ENCODE assay signal across 10 cellular contexts in genomic region chr7:66150471-66150870, GRCh38. TPM values are rescaled to one million over a fixed set of nuclear protein-coding genes. Genes with fewer than 3 reads are reported as not detected.
DNase-seq lines count a peak whose midpoint lies in the region; ATAC-seq and TF ChIP-seq lines count a peak whose summit lies in the region.
"Had no signal": no experiment of that assay in that cellular context is flagged by ENCODE, and none has a peak within 500 bp of the region (broad histone marks: within the 10 kb centered on the region; RNA-seq: fewer than 3 reads in every experiment).

No MANE protein-coding gene starts in this region.

- H3K27ac Mint-ChIP-seq in MCF 10A (ENCODE audit: low read depth, unreplicated experiment), result peak overlapping the region; percentile 69

- H3K4me1 Mint-ChIP-seq in MCF 10A (ENCODE audit: insufficient read depth, unreplicated experiment), result peaks cover 13% of the 10 kb centered on the region

- H3K4me2 ChIP-seq in mammary epithelial cell (ENCODE audit: insufficient read depth, low read depth, low read length), result no peak overlapping the region

- TF ChIP-seq POLR2A in vagina (IDR thresholded peaks at IDR 0.05), result no peak

- intact Hi-C loops in MCF 10A (cut with micrococcal nuclease) (no loop called here), mammary epithelial cell (cut with micrococcal nuclease) (no loop called here), dorsolateral prefrontal cortex (cut with DNase I) (no loop called here), vagina (cut with DNase I) (no loop called here)

- BruUV-seq in MCF 10A (replicated peaks; lab: Mats Ljungman, UMichigan) (no TSS peak), mammary epithelial cell (replicated peaks; lab: Mats Ljungman, UMichigan) (no TSS peak)

- no peak overlapping the region for H3K4me3 ChIP-seq in mammary epithelial cell (replicated peaks in 1 of 3; ENCODE audit: insufficient read depth in 1 of 3, low read depth in 2 of 3, low read length in 3 of 3)
- H3K4me3 ChIP-seq in dorsolateral prefrontal cortex, result no peak overlapping the region
- no peak overlapping the region for H3K4me3 ChIP-seq in mucosa of stomach (ENCODE audit: low read length)
- H3K4me3 ChIP-seq in vagina, result peak overlapping the region in 1 of 2 donors; percentile 0

- POLR2A ChIA-PET in MCF 10A (lab: Yijun Ruan, JAX), result no interaction called here

- H2AFZ ChIP-seq in mammary epithelial cell (ENCODE audit: low read depth, low read length), result no peak overlapping the region

- in situ Hi-C loops in mammary epithelial cell (cut with MboI; ENCODE audit: low sequenced_read_pairs in 2 of 2), result no loop called here

- 49% methylated on average over 3 of the region's 3 CpGs for WGBS in mammary epithelial cell (ENCODE audit: low coverage, missing lambda C conversion rate)

- H4K20me1 ChIP-seq in mammary epithelial cell (ENCODE audit: insufficient read depth, low read length), result no peaks in the 10 kb centered on the region

- ATAC-seq in GM21619 (IDR thresholded peaks at IDR 0.05; ENCODE audit: unreplicated experiment) (no peak), HG03159 (IDR thresholded peaks at IDR 0.05; ENCODE audit: unreplicated experiment) (no peak)

- no peaks in the 10 kb centered on the region for H3K9me3 Mint-ChIP-seq in MCF 10A (ENCODE audit: unreplicated experiment)
- H3K9me3 Mint-ChIP-seq: activated B cell treated with CpG ODN at 0.5 μM for 24 hours had no signal

- H3K27me3 Mint-ChIP-seq in MCF 10A (ENCODE audit: insufficient read depth, unreplicated experiment), result no peaks in the 10 kb centered on the region
- H3K27me3 Mint-ChIP-seq: activated B cell treated with CpG ODN at 0.5 μM for 24 hours had no signal

- H3K9me3 ChIP-seq in mammary epithelial cell (replicated peaks; ENCODE audit: insufficient read depth, low read length) (no peaks in the 10 kb centered on the region), mucosa of stomach (ENCODE audit: control insufficient read depth, low read length) (no peaks in the 10 kb centered on the region), vagina (no peaks in the 10 kb centered on the region)

- dilution Hi-C loops in mammary epithelial cell (cut with HindIII; ENCODE audit: low sequenced_read_pairs), result no loop called here

- H3K4me1 ChIP-seq in mammary epithelial cell (ENCODE audit: insufficient read depth, low read length) (peaks cover 17% of the 10 kb centered on the region), mucosa of stomach (ENCODE audit: control insufficient read depth, insufficient read depth, low read length) (peaks cover 9% of the 10 kb centered on the region), vagina (peaks cover 76% of the 10 kb centered on the region)

- peaks cover 26% of the 10 kb centered on the region for H3K79me2 ChIP-seq in mammary epithelial cell (ENCODE audit: insufficient read depth, low read length)

- H3K9ac ChIP-seq in mammary epithelial cell (ENCODE audit: insufficient read depth, low read length) (no peak overlapping the region), mucosa of stomach (ENCODE audit: low read length) (peak overlapping the region; percentile 16)

- DNase-seq in MCF 10A (ENCODE audit: unreplicated experiment) (peak; percentile 22), mammary epithelial cell (no peak), dorsolateral prefrontal cortex (peak in 1 of 10 donors; percentile 22), vagina (ENCODE audit: extremely low spot score in 2 of 2) (no peak), 8988T (no peak)
- DNase-seq: activated B cell treated with CpG ODN at 0.5 μM for 24 hours; stimulated activated CD4-positive, alpha-beta T cell treated with anti-CD3 and anti-CD28 coated beads, Interleukin-4, amount 100 ng/mL, for 1 hour had no signal

- H3K36me3 ChIP-seq in mammary epithelial cell (ENCODE audit: insufficient read depth, low read length) (peaks cover 14% of the 10 kb centered on the region), mucosa of stomach (ENCODE audit: control insufficient read depth, insufficient read depth, low read length) (no peaks in the 10 kb centered on the region), vagina (peaks cover 0 to 18% of the 10 kb centered on the region in 2 donors)

- no peak overlapping the region for H3K4me3 Mint-ChIP-seq in MCF 10A (ENCODE audit: unreplicated experiment)
- H3K4me3 Mint-ChIP-seq: activated B cell treated with CpG ODN at 0.5 μM for 24 hours had no signal

- CTCF ChIA-PET in MCF 10A (lab: Yijun Ruan, JAX), result no interaction called here
- CTCF ChIA-PET in mammary epithelial cell (lab: Charles Lee; ENCODE audit: low non-redundant PET), result no interaction called here

- H3K36me3 Mint-ChIP-seq in MCF 10A (ENCODE audit: insufficient read depth, unreplicated experiment), result peaks cover 77% of the 10 kb centered on the region

- H3K27me3 ChIP-seq in mammary epithelial cell (ENCODE audit: insufficient read depth, low read length) (no peaks in the 10 kb centered on the region), dorsolateral prefrontal cortex (no peaks in the 10 kb centered on the region), mucosa of stomach (ENCODE audit: control insufficient read depth, insufficient read depth, low read length) (no peaks in the 10 kb centered on the region), vagina (no peaks in the 10 kb centered on the region)

- H3K27ac ChIP-seq in mammary epithelial cell (ENCODE audit: insufficient read depth, low read depth, low read length), result no peak overlapping the region
- H3K27ac ChIP-seq in dorsolateral prefrontal cortex, result peak overlapping the region in 35 of 59 donors; percentile 0 to 78 (median 33)
- peak overlapping the region; percentile 87 for H3K27ac ChIP-seq in vagina

- TF ChIP-seq CTCF in MCF 10A (IDR thresholded peaks at IDR 0.05; ENCODE audit: unreplicated experiment), result no peak
- TF ChIP-seq CTCF in mammary epithelial cell (conservative IDR thresholded peaks at IDR 0.05 in 1 of 2, IDR thresholded peaks at IDR 0.05 in 1 of 2; ENCODE audit: extremely low read depth in 1 of 2, insufficient read depth in 1 of 2, low read depth in 1 of 2, low read length in 2 of 2), result no peak
- TF ChIP-seq CTCF in dorsolateral prefrontal cortex (IDR thresholded peaks at IDR 0.05 in 54 of 56, conservative IDR thresholded peaks at IDR 0.05 in 2 of 56; ENCODE audit: low read depth in 1 of 56, partially characterized antibody in 56 of 56), result no peak
- TF ChIP-seq CTCF in vagina (IDR thresholded peaks at IDR 0.05), result no peak

RNA-seq across cellular contexts. Expression of gene CRCP, which starts 35.8 kb away (rescaled TPM):
- 27.5 and 39.8 TPM in 2 replicates for total RNA-seq in MCF 10A (2022)
- 10 to 100 TPM; 34.7 to 35.3 TPM for total RNA-seq in mammary epithelial cell
- 34.1 TPM for polyA plus RNA-seq in mammary epithelial cell
- 123 TPM for polyA minus RNA-seq in mammary epithelial cell
- total RNA-seq in dorsolateral prefrontal cortex, result 10 to 100 TPM; 28.7 to 54.3 (median 38.6) TPM
- 56.5 TPM for total RNA-seq in vagina

RNA-seq across cellular contexts. Expression of gene TPST1, which starts 54.7 kb away (rescaled TPM):
- 3.2 and 8.7 TPM in 2 replicates for total RNA-seq in MCF 10A (2022)
- 10 to 100 TPM; 36.8 to 90.7 TPM for total RNA-seq in mammary epithelial cell
- polyA plus RNA-seq in mammary epithelial cell, result 40.2 TPM
- 52.2 TPM for polyA minus RNA-seq in mammary epithelial cell
- 10 to 100 TPM; 24.1 to 80.0 (median 37.7) TPM for total RNA-seq in dorsolateral prefrontal cortex
- total RNA-seq in vagina, result 52.3 TPM
